14 cellular contexts compared by ENCODE assay signal in the genomic region with DNA sequence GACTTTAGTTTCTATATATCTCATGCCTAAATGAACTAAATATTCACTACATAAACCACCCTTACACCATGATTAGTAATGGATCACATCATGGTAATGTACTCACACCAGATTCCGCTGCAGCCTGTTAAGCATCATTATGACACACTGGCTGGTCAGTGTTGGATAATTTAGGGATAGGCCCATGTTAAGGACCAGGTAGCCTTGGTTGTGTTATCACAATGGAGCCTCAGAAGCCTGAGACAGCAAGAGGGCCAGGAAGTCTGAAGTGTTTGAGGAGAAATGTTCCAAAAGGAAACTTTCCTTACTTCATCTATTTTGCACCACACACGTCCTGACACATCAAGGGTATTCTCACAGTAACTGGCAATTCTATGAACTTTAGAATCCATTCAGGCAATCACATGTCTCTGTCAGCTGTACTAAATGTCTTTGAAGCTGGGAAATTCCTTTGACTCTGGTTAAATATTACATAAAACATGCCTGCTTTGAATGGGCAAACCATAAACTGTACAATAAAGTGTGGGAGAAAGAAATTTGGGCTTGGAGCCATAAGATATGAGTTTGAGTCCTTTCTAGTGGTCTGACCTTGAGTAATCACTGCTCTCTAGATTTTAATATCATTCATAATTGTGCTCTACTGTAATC.
DNase-seq lines count a peak whose midpoint lies in the region; ATAC-seq and TF ChIP-seq lines count a peak whose summit lies in the region.
"Had no signal": no experiment of that assay in that cellular context is flagged by ENCODE, and none has a peak within 500 bp of the region (broad histone marks: within the 10 kb centered on the region; RNA-seq: fewer than 3 reads in every experiment).

No MANE protein-coding gene starts in this region.

- no peak overlapping the region for H3K4me3 Mint-ChIP-seq in Calu3 (ENCODE audit: low read depth, unreplicated experiment)
- peak overlapping the region in 4 of 10 donors; percentile 39 to 77 (median 50) for H3K4me3 Mint-ChIP-seq in naive thymus-derived CD8-positive, alpha-beta T cell
- H3K4me3 Mint-ChIP-seq: activated T-cell treated with anti-CD3 and anti-CD28 coated beads, Interleukin-2, amount 50 U/mL, for 4 hours; CD4-positive, CD25-positive, alpha-beta regulatory T cell had no signal

- no peak overlapping the region for H3K4me3 ChIP-seq in Karpas-422 (ENCODE audit: low read length)

- H3K27ac Mint-ChIP-seq in Calu3 (ENCODE audit: unreplicated experiment) = peak overlapping the region; percentile 21
- H3K27ac Mint-ChIP-seq in naive thymus-derived CD8-positive, alpha-beta T cell = peak overlapping the region in 6 of 10 donors; percentile 27 to 73 (median 62)

- no peak for ATAC-seq in naive thymus-derived CD8-positive, alpha-beta T cell
- no peak for ATAC-seq in GM18867 (IDR thresholded peaks at IDR 0.05; ENCODE audit: unreplicated experiment)

- H3K36me3 ChIP-seq in Karpas-422 (ENCODE audit: insufficient read depth, low read length) = no peaks in the 10 kb centered on the region

- H3K4me1 ChIP-seq in Karpas-422 (ENCODE audit: low read length) = no peaks in the 10 kb centered on the region

- no peaks in the 10 kb centered on the region for H3K27me3 ChIP-seq in Karpas-422 (ENCODE audit: low read length)

- no peaks in the 10 kb centered on the region for H4K20me1 ChIP-seq in Karpas-422 (ENCODE audit: insufficient read depth, low read depth, low read length)

- no peaks in the 10 kb centered on the region for H3K27me3 Mint-ChIP-seq in Calu3 (ENCODE audit: unreplicated experiment)
- no peaks in the 10 kb centered on the region for H3K27me3 Mint-ChIP-seq in naive thymus-derived CD8-positive, alpha-beta T cell

- H3K9me3 ChIP-seq in Karpas-422 (ENCODE audit: low read length) = no peaks in the 10 kb centered on the region

- H3K9me2 ChIP-seq in Karpas-422 (replicated peaks; ENCODE audit: insufficient read depth, low read length) = no peaks in the 10 kb centered on the region

- intact Hi-C loops in Calu3 (cut with micrococcal nuclease; ENCODE audit: unreplicated experiment) = no loop called here

- CTCF ChIA-PET in Calu3 (lab: Charles Lee) = no interaction called here

- DNase-seq in Calu3 = no peak
- peak; percentile 6 for DNase-seq in Karpas-422
- DNase-seq in foreskin melanocyte = peak; percentile 50
- DNase-seq in naive thymus-derived CD8-positive, alpha-beta T cell = no peak
- no peak for DNase-seq in stimulated activated naive CD4-positive, alpha-beta T cell treated with Interleukin-2 at 50 U/mL for 16 hours (lab: John Stamatoyannopoulos, UW)
- DNase-seq in activated CD8-positive, alpha-beta memory T cell treated with anti-CD3 and anti-CD28 coated beads for 24 hours = no peak
- no peak for DNase-seq in T-helper 1 cell
- DNase-seq: activated T-cell treated with anti-CD3 and anti-CD28 coated beads, Interleukin-2, amount 50 U/mL, for 4 hours; KG1; NCI-H2029; PC-3; retina had no signal

- no peak overlapping the region for H3K27ac ChIP-seq in Karpas-422 (ENCODE audit: low read length)

- no TSS peak for BruUV-seq in Calu3 (replicated peaks; lab: Mats Ljungman, UMichigan)

- no peaks in the 10 kb centered on the region for H3K9me3 Mint-ChIP-seq in Calu3 (ENCODE audit: low read depth, unreplicated experiment)
- peaks cover 0 to 4% (median 0%) of the 10 kb centered on the region in 9 donors for H3K9me3 Mint-ChIP-seq in naive thymus-derived CD8-positive, alpha-beta T cell
- H3K9me3 Mint-ChIP-seq: activated T-cell treated with anti-CD3 and anti-CD28 coated beads, Interleukin-2, amount 50 U/mL, for 4 hours had no signal

- H3K4me1 Mint-ChIP-seq in Calu3 (ENCODE audit: low read depth, unreplicated experiment) = peaks cover 50% of the 10 kb centered on the region
- peaks cover 10 to 22% (median 15%) of the 10 kb centered on the region in 4 donors for H3K4me1 Mint-ChIP-seq in naive thymus-derived CD8-positive, alpha-beta T cell

- TF ChIP-seq CTCF in Calu3 (IDR thresholded peaks at IDR 0.05; ENCODE audit: unreplicated experiment) = no peak

- H2AFZ ChIP-seq in Karpas-422 (ENCODE audit: low read length) = no peak overlapping the region

- H3K79me2 ChIP-seq in Karpas-422 (ENCODE audit: low read length) = no peaks in the 10 kb centered on the region

- no peaks in the 10 kb centered on the region for H3K36me3 Mint-ChIP-seq in Calu3 (ENCODE audit: insufficient read depth, unreplicated experiment)
- H3K36me3 Mint-ChIP-seq in naive thymus-derived CD8-positive, alpha-beta T cell = no peaks in the 10 kb centered on the region
- H3K36me3 Mint-ChIP-seq: CD4-positive, CD25-positive, alpha-beta regulatory T cell had no signal

- H3K9ac ChIP-seq in Karpas-422 (ENCODE audit: low read length) = no peak overlapping the region

- no peak overlapping the region for H3K4me2 ChIP-seq in Karpas-422 (ENCODE audit: low read depth, low read length, poor library complexity, severe bottlenecking)

- POLR2A ChIA-PET in naive thymus-derived CD8-positive, alpha-beta T cell (lab: Charles Lee) = no interaction called here

Comparison
In these comparisons a context has a peak if more than half of its experiments do, and no peak if none do; other contexts are left out.
1. DNase-seq: peak in Karpas-422 (single experiment) and foreskin melanocyte (single experiment); none in Calu3 (single experiment), naive thymus-derived CD8-positive, alpha-beta T cell (0 of 10), stimulated activated naive CD4-positive, alpha-beta T cell treated with Interleukin-2 at 50 U/mL for 16 hours (single experiment), activated CD8-positive, alpha-beta memory T cell treated with anti-CD3 and anti-CD28 coated beads for 24 hours (single experiment) and T-helper 1 cell (0 of 5).